23 cellular contexts compared by ENCODE assay signal in the genomic region with DNA sequence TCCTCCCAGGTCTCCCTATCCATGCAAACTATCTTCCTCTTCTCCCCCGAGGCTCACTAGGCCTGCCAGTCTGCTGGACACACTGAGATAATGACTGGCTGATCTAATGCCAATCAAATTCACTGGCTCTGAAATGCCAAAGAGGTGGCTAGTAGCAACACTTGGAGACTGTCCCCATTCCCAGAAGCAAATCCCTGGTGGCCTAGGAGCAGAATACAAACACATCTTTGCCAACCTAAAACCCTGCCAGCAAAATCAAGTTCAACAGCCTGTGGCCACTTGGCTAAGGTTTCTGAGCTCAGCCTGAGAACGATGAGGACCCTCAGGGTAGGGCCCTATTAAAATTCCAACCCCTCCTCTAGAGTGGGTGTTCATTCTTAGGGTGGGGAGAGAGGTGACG.
"Had no signal": no experiment of that assay in that cellular context is flagged by ENCODE, and none has a peak within 500 bp of the region (broad histone marks: within the 10 kb centered on the region; RNA-seq: fewer than 3 reads in every experiment).

No MANE protein-coding gene starts in this region.

- H3K4me1 ChIP-seq: prostate gland had no signal

- H3K9me3 ChIP-seq: esophagus squamous epithelium, prostate gland, upper lobe of left lung had no signal

- H3K27me3 ChIP-seq: esophagus squamous epithelium, neural progenitor cell, upper lobe of left lung had no signal

- ATAC-seq: activated T-cell treated with anti-CD3 and anti-CD28 coated beads, Interleukin-2, amount 50 U/mL, for 72 hours; left colon; naive thymus-derived CD8-positive, alpha-beta T cell; sciatic nerve; stimulated activated naive B cell treated with anti-CD40 and anti-IgM and Interleukin-4, amounts not matched to agents 10 μg/mL and 1 μg/mL and 100 μg/mL, for 72 hours had no signal

- H3K36me3 Mint-ChIP-seq: activated CD4-positive, alpha-beta memory T cell treated with anti-CD3 and anti-CD28 coated beads for 36 hours; activated naive CD8-positive, alpha-beta T cell treated with anti-CD3 and anti-CD28 coated beads, Interleukin-2, amount 10 ng/mL, durations not matched to agents 7 days and 5 days; naive thymus-derived CD8-positive, alpha-beta T cell; stimulated activated naive B cell treated with anti-CD40 and anti-IgM and Interleukin-4, amounts not matched to agents 10 μg/mL and 1 μg/mL and 100 μg/mL, for 72 hours had no signal

- H3K27me3 Mint-ChIP-seq: activated CD4-positive, alpha-beta memory T cell treated with anti-CD3 and anti-CD28 coated beads for 36 hours; naive thymus-derived CD8-positive, alpha-beta T cell had no signal

- H3K4me3 ChIP-seq: esophagus squamous epithelium, lung, neural progenitor cell, prostate gland, smooth muscle cell, upper lobe of left lung had no signal

- H3K4me3 Mint-ChIP-seq: activated CD4-positive, alpha-beta memory T cell treated with anti-CD3 and anti-CD28 coated beads for 36 hours; activated naive CD4-positive, alpha-beta T cell treated with anti-CD3 and anti-CD28 coated beads for 36 hours; activated naive CD8-positive, alpha-beta T cell treated with anti-CD3 and anti-CD28 coated beads, Interleukin-2, amount 10 ng/mL, durations not matched to agents 7 days and 5 days; activated T-cell treated with anti-CD3 and anti-CD28 coated beads, Interleukin-2, amount 50 U/mL, for 72 hours; endodermal cell; naive thymus-derived CD8-positive, alpha-beta T cell; neural progenitor cell; stimulated activated naive B cell treated with anti-CD40 and anti-IgM and Interleukin-4, amounts not matched to agents 10 μg/mL and 1 μg/mL and 100 μg/mL, for 72 hours; T-helper 1 cell treated with Interleukin-12 subunit alpha and Interleukin-12 subunit beta and Interleukin-4 antibody, amounts not matched to agents 30 μg/mL and 1 μg/mL, for 36 hours had no signal

- H3K27ac ChIP-seq: esophagus squamous epithelium, neural progenitor cell, prostate gland, upper lobe of left lung had no signal

- H3K9me3 Mint-ChIP-seq: activated CD4-positive, alpha-beta memory T cell treated with anti-CD3 and anti-CD28 coated beads for 36 hours; activated naive CD4-positive, alpha-beta T cell treated with anti-CD3 and anti-CD28 coated beads for 36 hours; activated naive CD8-positive, alpha-beta T cell treated with anti-CD3 and anti-CD28 coated beads, Interleukin-2, amount 10 ng/mL, durations not matched to agents 7 days and 5 days; activated T-cell treated with anti-CD3 and anti-CD28 coated beads, Interleukin-2, amount 50 U/mL, for 72 hours; endodermal cell; naive thymus-derived CD8-positive, alpha-beta T cell; neural progenitor cell; stimulated activated naive B cell treated with anti-CD40 and anti-IgM and Interleukin-4, amounts not matched to agents 10 μg/mL and 1 μg/mL and 100 μg/mL, for 72 hours; T-helper 1 cell treated with Interleukin-12 subunit alpha and Interleukin-12 subunit beta and Interleukin-4 antibody, amounts not matched to agents 30 μg/mL and 1 μg/mL, for 36 hours had no signal

- DNase-seq: activated CD4-positive, alpha-beta memory T cell treated with anti-CD3 and anti-CD28 coated beads for 36 hours; activated CD4-positive, alpha-beta T cell treated with anti-CD3 and anti-CD28 coated beads for 48 hours; activated effector memory CD4-positive, alpha-beta T cell treated with Interleukin-2 at 50 U/mL for 16 hours; activated naive CD4-positive, alpha-beta T cell treated with anti-CD3 and anti-CD28 coated beads for 36 hours; activated naive CD8-positive, alpha-beta T cell treated with anti-CD3 and anti-CD28 coated beads, Interleukin-2, amount 10 ng/mL, durations not matched to agents 7 days and 5 days; activated T-cell treated with anti-CD3 and anti-CD28 coated beads, Interleukin-2, amount 50 U/mL, for 72 hours; amniotic stem cell; cerebellar nuclear complex; cortex of kidney; endodermal cell; esophagus squamous epithelium; left colon; naive thymus-derived CD8-positive, alpha-beta T cell; stimulated activated CD4-positive, alpha-beta T cell treated with anti-CD3 and anti-CD28 coated beads, Interleukin-2, amount 100 ng/mL, for 48 hours; stimulated activated CD8-positive, alpha-beta memory T cell treated with anti-CD3 and anti-CD28 coated beads, Interleukin-4, amount 100 ng/mL, for 48 hours; stimulated activated naive B cell treated with anti-CD40 and anti-IgM and Interleukin-4, amounts not matched to agents 10 μg/mL and 1 μg/mL and 100 μg/mL, for 72 hours; upper lobe of left lung had no signal

- H3K36me3 ChIP-seq: esophagus squamous epithelium, neural progenitor cell, prostate gland, upper lobe of left lung had no signal

- H3K27ac Mint-ChIP-seq: activated CD4-positive, alpha-beta memory T cell treated with anti-CD3 and anti-CD28 coated beads for 36 hours; activated naive CD4-positive, alpha-beta T cell treated with anti-CD3 and anti-CD28 coated beads for 36 hours; activated naive CD8-positive, alpha-beta T cell treated with anti-CD3 and anti-CD28 coated beads, Interleukin-2, amount 10 ng/mL, durations not matched to agents 7 days and 5 days; activated T-cell treated with anti-CD3 and anti-CD28 coated beads, Interleukin-2, amount 50 U/mL, for 72 hours; endodermal cell; neural progenitor cell; stimulated activated naive B cell treated with anti-CD40 and anti-IgM and Interleukin-4, amounts not matched to agents 10 μg/mL and 1 μg/mL and 100 μg/mL, for 72 hours; T-helper 1 cell treated with Interleukin-12 subunit alpha and Interleukin-12 subunit beta and Interleukin-4 antibody, amounts not matched to agents 30 μg/mL and 1 μg/mL, for 36 hours had no signal
